ENCODE assay signal across 15 cellular contexts in the genomic region with DNA sequence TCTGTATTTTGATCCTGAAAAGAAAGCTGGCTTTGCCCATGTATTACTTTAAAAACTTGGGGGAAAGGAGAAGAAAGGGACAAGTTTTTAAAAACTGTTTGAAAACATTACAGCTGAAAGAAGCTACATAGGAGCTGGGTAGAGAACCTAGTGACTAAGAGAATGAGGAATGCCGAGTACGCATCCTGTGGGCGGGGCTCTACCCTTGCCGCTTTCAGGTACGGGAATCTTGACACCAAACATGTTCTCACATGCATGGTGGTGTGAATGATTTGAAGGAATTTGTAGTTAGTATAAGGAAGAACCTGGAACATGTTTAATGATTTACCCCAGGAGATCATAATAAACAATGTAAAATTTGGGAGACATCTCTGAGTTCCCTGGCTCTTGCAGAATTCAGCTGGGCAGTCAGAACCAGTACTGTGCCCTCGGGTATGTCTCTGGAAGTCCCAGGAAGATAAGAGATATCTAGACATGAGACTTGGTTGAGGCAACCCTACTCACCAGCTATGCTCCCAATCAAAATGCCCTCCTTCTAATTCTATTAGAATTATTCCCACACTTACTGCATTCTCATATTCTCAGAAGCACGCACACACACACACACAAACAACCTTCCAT. TPM values are rescaled to one million over a fixed set of nuclear protein-coding genes. Genes with fewer than 3 reads are reported as not detected.
DNase-seq lines count a peak whose midpoint lies in the region; ATAC-seq, FAIRE-seq and TF ChIP-seq lines count a peak whose summit lies in the region.
"Had no signal": no experiment of that assay in that cellular context is flagged by ENCODE, and none has a peak within 500 bp of the region (broad histone marks: within the 10 kb centered on the region; RNA-seq: fewer than 3 reads in every experiment).

No MANE protein-coding gene starts in this region.

- H3K4me3 Mint-ChIP-seq in Caco-2 (ENCODE audit: unreplicated experiment) = no peak overlapping the region
- H3K4me3 Mint-ChIP-seq in natural killer cell treated with Interleukin-12 subunit alpha and Interleukin-12 subunit beta and Interleukin-15 and Interleukin-18, amount 100 ng/mL, for 72 hours = no peak overlapping the region

- H3K36me3 ChIP-seq in Caco-2 (ENCODE audit: control insufficient read depth, insufficient read depth, low read length) (no peaks in the 10 kb centered on the region), breast epithelium (no peaks in the 10 kb centered on the region), testis (ENCODE audit: low read depth, missing control alignments) (no peaks in the 10 kb centered on the region)

- ATAC-seq in HG02884 (IDR thresholded peaks at IDR 0.05; ENCODE audit: unreplicated experiment) = no peak
- ATAC-seq in natural killer cell treated with Interleukin-12 subunit alpha and Interleukin-12 subunit beta and Interleukin-15 and Interleukin-18, amount 100 ng/mL, for 72 hours = no peak

- H3K27me3 ChIP-seq in Caco-2 (replicated peaks; ENCODE audit: control insufficient read depth, insufficient read depth, low read length) = no peaks in the 10 kb centered on the region; the same call in none of the 2 replicates
- H3K27me3 ChIP-seq in breast epithelium = no peaks in the 10 kb centered on the region
- H3K27me3 ChIP-seq in testis = no peaks in the 10 kb centered on the region

- intact Hi-C loops in Caco-2 (cut with micrococcal nuclease; ENCODE audit: unreplicated experiment) (no loop called here), breast epithelium (cut with DNase I; ENCODE audit: low total_unique reads) (no loop called here), testis (cut with DNase I; ENCODE audit: low total_unique reads) (no loop called here)

- H3K4me3 ChIP-seq in Caco-2 (ENCODE audit: low read depth, low read length) (no peak overlapping the region), breast epithelium (no peak overlapping the region), testis (no peak overlapping the region)

- POLR2A ChIA-PET in Caco-2 (lab: Charles Lee) = interaction anchor here (1.0 kb wide), 1 partner anchor 12 kb away, joined by 3 read pairs; no protein-coding TSS in a partner anchor

- H3K9me3 ChIP-seq in Caco-2 (no peaks in the 10 kb centered on the region), breast epithelium (no peaks in the 10 kb centered on the region), testis (no peaks in the 10 kb centered on the region)

- H3K36me3 Mint-ChIP-seq in Caco-2 (ENCODE audit: insufficient read depth, unreplicated experiment) = no peaks in the 10 kb centered on the region
- no peaks in the 10 kb centered on the region for H3K36me3 Mint-ChIP-seq in natural killer cell treated with Interleukin-12 subunit alpha and Interleukin-12 subunit beta and Interleukin-15 and Interleukin-18, amount 100 ng/mL, for 72 hours

- no peaks in the 10 kb centered on the region for H3K9me3 Mint-ChIP-seq in Caco-2 (ENCODE audit: unreplicated experiment)
- no peaks in the 10 kb centered on the region for H3K9me3 Mint-ChIP-seq in natural killer cell treated with Interleukin-12 subunit alpha and Interleukin-12 subunit beta and Interleukin-15 and Interleukin-18, amount 100 ng/mL, for 72 hours

- BruUV-seq in Caco-2 (replicated peaks; lab: Mats Ljungman, UMichigan) = no TSS peak

- H3K4me1 ChIP-seq in Caco-2 (peaks cover 9% of the 10 kb centered on the region; the same call in 1 of the 2 replicates), breast epithelium (no peaks in the 10 kb centered on the region), testis (no peaks in the 10 kb centered on the region)

- no peak overlapping the region for H3K27ac Mint-ChIP-seq in Caco-2 (ENCODE audit: unreplicated experiment)
- no peak overlapping the region for H3K27ac Mint-ChIP-seq in natural killer cell treated with Interleukin-12 subunit alpha and Interleukin-12 subunit beta and Interleukin-15 and Interleukin-18, amount 100 ng/mL, for 72 hours

- H3K27ac ChIP-seq in breast epithelium = peak overlapping the region; percentile 12 to 56
- H3K27ac ChIP-seq in testis = no peak overlapping the region

- no peak for TF ChIP-seq POLR2A in breast epithelium (IDR thresholded peaks at IDR 0.05)
- TF ChIP-seq POLR2A in testis (IDR thresholded peaks at IDR 0.05) = no peak

- CTCF ChIA-PET in Caco-2 (lab: Charles Lee) = no interaction called here

- peaks cover 11% of the 10 kb centered on the region for H3K4me1 Mint-ChIP-seq in Caco-2 (ENCODE audit: low read depth, unreplicated experiment)
- H3K4me1 Mint-ChIP-seq in natural killer cell treated with Interleukin-12 subunit alpha and Interleukin-12 subunit beta and Interleukin-15 and Interleukin-18, amount 100 ng/mL, for 72 hours (ENCODE audit: low read depth in 2 of 2) = peaks cover 8 to 11% of the 10 kb centered on the region in 2 donors

- DNase-seq in Caco-2 (peak; percentile 40 to 65), HTR-8/SVneo (ENCODE audit: insufficient read length, low spot score) (peak; percentile 69), breast epithelium (ENCODE audit: low spot score in 2 of 2) (peak in 1 of 2 donors; percentile 89), kidney tubule cell (ENCODE audit: low spot score) (peak; percentile 96), testis (no peak)
- DNase-seq in natural killer cell treated with Interleukin-12 subunit alpha and Interleukin-12 subunit beta and Interleukin-15 and Interleukin-18, amount 100 ng/mL, for 72 hours (ENCODE audit: low spot score) = no peak
- DNase-seq in activated CD4-positive, alpha-beta T cell treated with anti-CD3 and anti-CD28 coated beads, Interleukin-2, amount 50 U/mL, for 4 hours = no peak
- DNase-seq: AML-193; caudate nucleus; DND-41; GOT3; NCI-H1105; NCI-H524 treated with DMSO at 0.1 percent for 48 hours; stimulated activated CD8-positive, alpha-beta memory T cell treated with anti-CD3 and anti-CD28 coated beads, Interleukin-4, amount 100 ng/mL, for 48 hours had no signal

- FAIRE-seq in HTR-8/SVneo (lab: Jason Lieb, UNC) = no peak

- H3K27me3 Mint-ChIP-seq in Caco-2 (ENCODE audit: insufficient read depth, unreplicated experiment) = peaks cover 22% of the 10 kb centered on the region
- H3K27me3 Mint-ChIP-seq in natural killer cell treated with Interleukin-12 subunit alpha and Interleukin-12 subunit beta and Interleukin-15 and Interleukin-18, amount 100 ng/mL, for 72 hours = peaks cover 23 to 35% of the 10 kb centered on the region in 2 donors

- WGBS in testis, 2 donors = 70 to 72% methylated on average over 7 of the region's 7 CpGs

- no peak for TF ChIP-seq CTCF in Caco-2 (IDR thresholded peaks at IDR 0.05; ENCODE audit: insufficient read depth in 1 of 2, low read depth in 1 of 2, low read length in 1 of 2, severe bottlenecking in 1 of 2, unreplicated experiment in 1 of 2)
- TF ChIP-seq CTCF in breast epithelium (IDR thresholded peaks at IDR 0.05) = no peak
- TF ChIP-seq CTCF in testis (IDR thresholded peaks at IDR 0.05) = no peak

RNA-seq across cellular contexts. Expression of gene TGFA, which starts 16.5 kb away (rescaled TPM):
- total RNA-seq in Caco-2 (2022) = 0.32 and 0.70 TPM in 2 replicates
- total RNA-seq in breast epithelium = 10 to 100 TPM in 1 of 3 donors, 1 to 10 TPM in 2; 1.1 to 16.1 (median 4.9) TPM
- 1 to 10 TPM in 1 of 2 donors, under 1 TPM in 1; 0.86 to 1.6 TPM for total RNA-seq in natural killer cell treated with Interleukin-12 subunit alpha and Interleukin-12 subunit beta and Interleukin-15 and Interleukin-18, amount 100 ng/mL, for 72 hours
- 1 to 10 TPM in 1 of 2 donors, under 1 TPM in 1; 0.62 to 1.3 TPM for total RNA-seq in testis
- 5.1 TPM for polyA plus RNA-seq in testis (ENCODE audit: insufficient read depth, low read depth, low replicate concordance)

Comparison
In these comparisons a context has a peak if more than half of its experiments do, and no peak if none do; other contexts are left out.
1. DNase-seq: peak in Caco-2 (2 of 2), HTR-8/SVneo (single experiment) and kidney tubule cell (single experiment); none in natural killer cell treated with Interleukin-12 subunit alpha and Interleukin-12 subunit beta and Interleukin-15 and Interleukin-18, amount 100 ng/mL, for 72 hours (single experiment), testis (single experiment) and activated CD4-positive, alpha-beta T cell treated with anti-CD3 and anti-CD28 coated beads, Interleukin-2, amount 50 U/mL, for 4 hours (0 of 2).
2. H3K27ac ChIP-seq: peak in breast epithelium (2 of 2); none in testis (0 of 2).